1 cellular context compared by ENCODE assay signal in genomic region chr9:131046093-131046380, GRCh38.
TF ChIP-seq lines count a peak whose summit lies in the region.

No MANE protein-coding gene starts in this region.

TF ChIP-seq in H1, 55 proteins besides CTCF, POLR2A, EP300 and RAD21:
- TF ChIP-seq ATF3 (IDR thresholded peaks at IDR 0.05; ENCODE audit: insufficient read depth, low read depth, low read length) (no peak), TCF12 (IDR thresholded peaks at IDR 0.05; ENCODE audit: low read depth, low read length) (no peak), CHD2 (IDR thresholded peaks at IDR 0.05; ENCODE audit: low read length) (no peak), EGR1 (IDR thresholded peaks at IDR 0.05; ENCODE audit: borderline replicate concordance, low read depth, low read length) (no peak), SRF (IDR thresholded peaks at IDR 0.05; ENCODE audit: low read depth, low read length) (no peak), KDM5A (IDR thresholded peaks at IDR 0.05; ENCODE audit: low read length) (no peak), TAF1 (IDR thresholded peaks at IDR 0.05; ENCODE audit: low read depth, low read length) (no peak), CBX8 (IDR thresholded peaks at IDR 0.05; ENCODE audit: borderline replicate concordance, low read depth, low read length) (no peak), SIRT6 (IDR thresholded peaks at IDR 0.05; ENCODE audit: low read length) (no peak)
